Comparison of ENCODE assay signal across 13 cellular contexts in genomic region chr13:51666316-51666715, GRCh38.
DNase-seq lines count a peak whose midpoint lies in the region; ATAC-seq and TF ChIP-seq lines count a peak whose summit lies in the region.
"Had no signal": no experiment of that assay in that cellular context is flagged by ENCODE, and none has a peak within 500 bp of the region (broad histone marks: within the 10 kb centered on the region; RNA-seq: fewer than 3 reads in every experiment).

No MANE protein-coding gene starts in this region.

- peaks cover 46% of the 10 kb centered on the region for H3K4me1 ChIP-seq in RWPE2 (ENCODE audit: insufficient read depth, poor library complexity, severe bottlenecking)
- H3K4me1 ChIP-seq: lower lobe of right lung had no signal

- no peak overlapping the region for H3K4me3 Mint-ChIP-seq in naive thymus-derived CD8-positive, alpha-beta T cell

- no peak overlapping the region for H3K4me3 ChIP-seq in RWPE2 (ENCODE audit: severe bottlenecking)
- H3K4me3 ChIP-seq: BLaER1 treated with 17β-estradiol and CSF1 and Interleukin-3, amounts not matched to agents 10 nM and 100 nM; lower lobe of right lung had no signal

- no peak for TF ChIP-seq CTCF in RWPE2 (IDR thresholded peaks at IDR 0.05; ENCODE audit: poor library complexity, severe bottlenecking)

- ATAC-seq in RWPE2 (ENCODE audit: low read depth), result peak; percentile 41; the same call in 2 of the 3 replicates
- no peak for ATAC-seq in naive thymus-derived CD8-positive, alpha-beta T cell
- ATAC-seq: lower lobe of right lung had no signal

- peaks cover 18 to 46% (median 37%) of the 10 kb centered on the region in 4 donors for H3K4me1 Mint-ChIP-seq in naive thymus-derived CD8-positive, alpha-beta T cell

- peaks cover 19% of the 10 kb centered on the region for H3K36me3 ChIP-seq in RWPE2 (ENCODE audit: low read depth)
- H3K36me3 ChIP-seq: lower lobe of right lung had no signal

- peak overlapping the region in 6 of 10 donors; percentile 7 to 57 (median 28) for H3K27ac Mint-ChIP-seq in naive thymus-derived CD8-positive, alpha-beta T cell

- POLR2A ChIA-PET in naive thymus-derived CD8-positive, alpha-beta T cell (lab: Charles Lee), result no interaction called here

- H3K27ac ChIP-seq in RWPE2 (ENCODE audit: poor library complexity, severe bottlenecking), result peak overlapping the region; percentile 8
- H3K27ac ChIP-seq: BLaER1 treated with 17β-estradiol and CSF1 and Interleukin-3, amounts not matched to agents 10 nM and 100 nM; lower lobe of right lung had no signal

- no peaks in the 10 kb centered on the region for H3K27me3 Mint-ChIP-seq in naive thymus-derived CD8-positive, alpha-beta T cell

- H3K27me3 ChIP-seq in RWPE2 (ENCODE audit: insufficient read depth, poor library complexity, severe bottlenecking), result no peaks in the 10 kb centered on the region
- H3K27me3 ChIP-seq: BLaER1 treated with 17β-estradiol and CSF1 and Interleukin-3, amounts not matched to agents 10 nM and 100 nM had no signal

- no peaks in the 10 kb centered on the region for H3K9me3 ChIP-seq in RWPE2 (ENCODE audit: severe bottlenecking)
- H3K9me3 ChIP-seq: lower lobe of right lung had no signal

- H3K9me3 Mint-ChIP-seq in naive thymus-derived CD8-positive, alpha-beta T cell, result peaks cover 0 to 3% (median 0%) of the 10 kb centered on the region in 9 donors

- peaks cover 0 to 13% (median 6%) of the 10 kb centered on the region in 3 donors for H3K36me3 Mint-ChIP-seq in naive thymus-derived CD8-positive, alpha-beta T cell

- DNase-seq in DMS53 treated with DMSO at 0.1 percent for 48 hours (lab: John Stamatoyannopoulos, UW; ENCODE audit: unreplicated experiment) (peak; percentile 9), LHCN-M2 (ENCODE audit: low read depth) (peak; percentile 49), RWPE2 (ENCODE audit: low spot score) (no peak), SKM-1 treated with dmso at 0.1 percent for 144 hours (lab: John Stamatoyannopoulos, UW; ENCODE audit: unreplicated experiment) (no peak), NCI-H128 (lab: John Stamatoyannopoulos, UW; ENCODE audit: unreplicated experiment) (no peak)
- no peak for DNase-seq in naive thymus-derived CD8-positive, alpha-beta T cell
- no peak for DNase-seq in stimulated activated CD4-positive, alpha-beta T cell treated with anti-CD3 and anti-CD28 coated beads, Interleukin-4, amount 100 ng/mL, for 24 hours
- DNase-seq: activated CD4-positive, CD25-positive, alpha-beta regulatory T cell treated with anti-CD3 and anti-CD28 coated beads, Interleukin-2, amount 50 U/mL, for 72 hours; lower lobe of right lung; RPMI8226; substantia nigra; T-helper 2 cell had no signal

Comparison
In these comparisons a context has a peak if more than half of its experiments do, and no peak if none do; other contexts are left out.
1. DNase-seq: peak in DMS53 treated with DMSO at 0.1 percent for 48 hours (single experiment) and LHCN-M2 (single experiment); none in RWPE2 (single experiment), naive thymus-derived CD8-positive, alpha-beta T cell (0 of 10), SKM-1 treated with dmso at 0.1 percent for 144 hours (single experiment), stimulated activated CD4-positive, alpha-beta T cell treated with anti-CD3 and anti-CD28 coated beads, Interleukin-4, amount 100 ng/mL, for 24 hours (single experiment) and NCI-H128 (single experiment).